17 cellular contexts compared by ENCODE assay signal in genomic region chr18:70028084-70028483, GRCh38.
A peak's percentile ranks its signal among the peaks of the same experiment; 100 is the strongest.
DNase-seq lines count a peak whose midpoint lies in the region; ATAC-seq and TF ChIP-seq lines count a peak whose summit lies in the region.
"Had no signal": no experiment of that assay in that cellular context is flagged by ENCODE, and none has a peak within 500 bp of the region (broad histone marks: within the 10 kb centered on the region; RNA-seq: fewer than 3 reads in every experiment).

No MANE protein-coding gene starts in this region.

- POLR2A ChIA-PET in OCI-LY7 (lab: Charles Lee) = no interaction called here

- peaks cover 14% of the 10 kb centered on the region for H3K36me3 ChIP-seq in OCI-LY7 (ENCODE audit: insufficient read depth, low read length)
- H3K36me3 ChIP-seq: colonic mucosa had no signal

- no TSS peak for BruUV-seq in OCI-LY7 (replicated peaks; lab: Mats Ljungman, UMichigan)

- intact Hi-C loops in OCI-LY7 (cut with micrococcal nuclease; ENCODE audit: unreplicated experiment) = no loop called here

- H3K4me1 ChIP-seq in OCI-LY7 (ENCODE audit: insufficient read depth, low read length, poor library complexity, severe bottlenecking) = peaks cover 9% of the 10 kb centered on the region
- H3K4me1 ChIP-seq: colonic mucosa, upper lobe of right lung had no signal

- H3K9me2 ChIP-seq in OCI-LY7 (ENCODE audit: insufficient read depth, low read length) = no peaks in the 10 kb centered on the region

- no peaks in the 10 kb centered on the region for H3K79me2 ChIP-seq in OCI-LY7 (ENCODE audit: insufficient read depth, low read depth, low read length)

- no peak overlapping the region for H2AFZ ChIP-seq in OCI-LY7 (ENCODE audit: low read length)

- no peak overlapping the region for H3K27ac ChIP-seq in OCI-LY7 (ENCODE audit: low read depth, low read length, poor library complexity, severe bottlenecking)
- H3K27ac ChIP-seq: colonic mucosa, upper lobe of right lung had no signal

- no peaks in the 10 kb centered on the region for H3K9me3 ChIP-seq in OCI-LY7 (ENCODE audit: low read length)
- H3K9me3 ChIP-seq: colonic mucosa, upper lobe of right lung had no signal

- CTCF ChIA-PET in OCI-LY7 (lab: Charles Lee; ENCODE audit: unreplicated experiment) = no interaction called here

- H3K4me2 ChIP-seq in OCI-LY7 (ENCODE audit: low read length) = no peak overlapping the region

- no peak for TF ChIP-seq CTCF in OCI-LY7 (conservative IDR thresholded peaks at IDR 0.05; ENCODE audit: low read length)
- TF ChIP-seq CTCF in GM13977 (IDR thresholded peaks at IDR 0.05; ENCODE audit: extremely low read depth, insufficient read depth, missing control alignments) = no peak

- no peaks in the 10 kb centered on the region for H4K20me1 ChIP-seq in OCI-LY7 (ENCODE audit: insufficient read depth, low read length)

- in situ Hi-C loops in GM13977 (cut with MboI; ENCODE audit: low pct_unique_long_range_greater_than_20kb, low sequenced_read_pairs, unreplicated experiment) = no loop called here

- ATAC-seq in GM18909 (IDR thresholded peaks at IDR 0.05; ENCODE audit: poor library complexity, unreplicated experiment) = peak; percentile 37
- ATAC-seq in GM21423 (IDR thresholded peaks at IDR 0.05; ENCODE audit: unreplicated experiment) = peak; percentile 48
- ATAC-seq in HG03064 (IDR thresholded peaks at IDR 0.05; ENCODE audit: low read depth, unreplicated experiment) = peak; percentile 43
- ATAC-seq: CD8-positive, alpha-beta T cell; K562; naive thymus-derived CD4-positive, alpha-beta T cell; Right ventricle myocardium inferior; upper lobe of right lung had no signal

- peak; percentile 11 for DNase-seq in OCI-LY7 (ENCODE audit: low spot score)
- DNase-seq in DMS79 treated with DMSO at 0.1 percent for 48 hours (lab: John Stamatoyannopoulos, UW) = no peak
- no peak for DNase-seq in GM13977 (ENCODE audit: low spot score)
- DNase-seq in DMS79 (lab: John Stamatoyannopoulos, UW) = no peak
- DNase-seq: activated CD4-positive, alpha-beta T cell treated with anti-CD3 and anti-CD28 coated beads for 48 hours; CD8-positive, alpha-beta T cell; colonic mucosa; DMS153; HFFc6; naive thymus-derived CD4-positive, alpha-beta T cell; NCI-H1694; upper lobe of right lung had no signal

- H3K4me3 ChIP-seq in OCI-LY7 (ENCODE audit: low read depth, low read length, poor library complexity, severe bottlenecking) = no peak overlapping the region
- H3K4me3 ChIP-seq: colonic mucosa, K562, upper lobe of right lung had no signal
